In genomic region chr9:92500725-92501124, GRCh38 we compare ENCODE assay signal across 28 cellular contexts. TPM values are rescaled to one million over a fixed set of nuclear protein-coding genes. Genes with fewer than 3 reads are reported as not detected.
"Had no signal": no experiment of that assay in that cellular context is flagged by ENCODE, and none has a peak within 500 bp of the region (broad histone marks: within the 10 kb centered on the region; RNA-seq: fewer than 3 reads in every experiment).

No MANE protein-coding gene starts in this region.

- H3K4me3 ChIP-seq: lung, mucosa of descending colon, ovary, spleen, upper lobe of right lung had no signal

- H3K36me3 ChIP-seq: neutrophil, ovary, spleen, upper lobe of right lung had no signal

- ATAC-seq: mucosa of descending colon, upper lobe of right lung had no signal

- FAIRE-seq: bronchial epithelial cell, colon, endometrium, frontal cortex, kidney had no signal

- H3K9me3 ChIP-seq: mucosa of descending colon, neutrophil, ovary, spleen, upper lobe of right lung had no signal

- H3K4me1 ChIP-seq: spleen, upper lobe of right lung had no signal

- H3K27me3 ChIP-seq: neutrophil, ovary, spleen, upper lobe of right lung had no signal

- H3K27ac ChIP-seq: epithelial cell of prostate, neutrophil, ovary, spleen, upper lobe of right lung had no signal

- DNase-seq: activated CD4-positive, alpha-beta memory T cell treated with anti-CD3 and anti-CD28 coated beads, Interleukin-2, amount 10 ng/mL, durations not matched to agents 7 days and 5 days; activated CD4-positive, alpha-beta T cell treated with anti-CD3 and anti-CD28 coated beads, Interleukin-2, amount 10 ng/mL, durations not matched to agents 24 days and 14 days; activated CD4-positive, CD25-positive, alpha-beta regulatory T cell treated with anti-CD3 and anti-CD28 coated beads, Interleukin-2, amount 50 U/mL, for 72 hours; activated CD8-positive, alpha-beta memory T cell treated with anti-CD3 and anti-CD28 coated beads, Interleukin-2, amount 50 U/mL, for 48 hours; activated gamma-delta T cell; activated naive CD4-positive, alpha-beta T cell treated with anti-CD3 and anti-CD28 coated beads, Interleukin-2, amount 10 ng/mL, durations not matched to agents 7 days and 5 days; activated T-cell treated with anti-CD3 and anti-CD28 coated beads, Interleukin-2, amount 50 U/mL, for 24 hours; amygdala; effector CD8-positive, alpha-beta T cell; hippocampal formation; kidney; mesendoderm; mucosa of descending colon; nephron progenitor cell; ovary; spleen; stimulated activated naive CD4-positive, alpha-beta T cell; T-helper 2 cell; upper lobe of right lung had no signal

RNA-seq across cellular contexts. Expression of gene ASPN, which starts 18.4 kb away (rescaled TPM):
- total RNA-seq: activated CD4-positive, alpha-beta memory T cell treated with anti-CD3 and anti-CD28 coated beads, Interleukin-2, amount 10 ng/mL, durations not matched to agents 7 days and 5 days; activated CD4-positive, alpha-beta T cell treated with anti-CD3 and anti-CD28 coated beads, Interleukin-2, amount 10 ng/mL, durations not matched to agents 24 days and 14 days; bronchial epithelial cell; dermis microvascular lymphatic vessel endothelial cell; progenitor cell of endocrine pancreas had no signal

RNA-seq across cellular contexts. Expression of gene ECM2, which starts 35.1 kb away (rescaled TPM):
- total RNA-seq: activated CD4-positive, alpha-beta memory T cell treated with anti-CD3 and anti-CD28 coated beads, Interleukin-2, amount 10 ng/mL, durations not matched to agents 7 days and 5 days; activated CD4-positive, alpha-beta T cell treated with anti-CD3 and anti-CD28 coated beads, Interleukin-2, amount 10 ng/mL, durations not matched to agents 24 days and 14 days; dermis microvascular lymphatic vessel endothelial cell had no signal
